ENCODE assay signal across 9 cellular contexts in genomic region chr15:52288051-52288942, GRCh38. TPM values are rescaled to one million over a fixed set of nuclear protein-coding genes. Genes with fewer than 3 reads are reported as not detected.
DNase-seq lines count a peak whose midpoint lies in the region; ATAC-seq, FAIRE-seq and TF ChIP-seq lines count a peak whose summit lies in the region.
"Had no signal": no experiment of that assay in that cellular context is flagged by ENCODE, and none has a peak within 500 bp of the region (broad histone marks: within the 10 kb centered on the region; RNA-seq: fewer than 3 reads in every experiment).

No MANE protein-coding gene starts in this region.

- DNase-seq in NCI-H2029 treated with DMSO at 0.1 percent for 48 hours (lab: John Stamatoyannopoulos, UW) = peak; percentile 32
- DNase-seq in caudate nucleus (lab: John Stamatoyannopoulos, UW) = no peak
- peak; percentile 82 for DNase-seq in mucosa of gallbladder (ENCODE audit: low spot score)
- no peak for DNase-seq in NAMALWA (ENCODE audit: low spot score)
- DNase-seq in frontal cortex (ENCODE audit: low spot score in 2 of 2) = no peak
- no peak for DNase-seq in stimulated activated naive CD4-positive, alpha-beta T cell treated with Interleukin-2 at 50 U/mL for 16 hours (lab: John Stamatoyannopoulos, UW)
- DNase-seq: stimulated activated naive B cell treated with anti-CD40 and anti-IgM and Interleukin-4, amounts not matched to agents 10 μg/mL and 1 μg/mL and 100 μg/mL, for 72 hours had no signal

- peak overlapping the region; percentile 93 for H3K27ac ChIP-seq in C4-2B
- peak overlapping the region; percentile 85 for H3K27ac ChIP-seq in caudate nucleus (ENCODE audit: low read depth, low read length)

- ATAC-seq in GM21447 (IDR thresholded peaks at IDR 0.05; ENCODE audit: unreplicated experiment) = no peak
- ATAC-seq: stimulated activated naive B cell treated with anti-CD40 and anti-IgM and Interleukin-4, amounts not matched to agents 10 μg/mL and 1 μg/mL and 100 μg/mL, for 72 hours had no signal

- no peak for FAIRE-seq in frontal cortex (lab: Jason Lieb, UNC)

- no peak for TF ChIP-seq CTCF in C4-2B (conservative IDR thresholded peaks at IDR 0.05)

RNA-seq across cellular contexts. Expression of gene MYO5C, which starts 7.3 kb away (rescaled TPM):
- 40.1 TPM for total RNA-seq in mucosa of gallbladder
- 1.6 TPM for total RNA-seq in frontal cortex

Comparison
In these comparisons a context has a peak if more than half of its experiments do, and no peak if none do; other contexts are left out.
1. DNase-seq: peak in NCI-H2029 treated with DMSO at 0.1 percent for 48 hours (single experiment) and mucosa of gallbladder (single experiment); none in caudate nucleus (0 of 61), NAMALWA (single experiment), frontal cortex (0 of 2) and stimulated activated naive CD4-positive, alpha-beta T cell treated with Interleukin-2 at 50 U/mL for 16 hours (single experiment).
2. RNA of gene MYO5C, which starts 7.3 kb away (total RNA-seq): 40.1 TPM in mucosa of gallbladder (single experiment); 1.6 TPM in frontal cortex (single experiment); every median in the first group is over 10 times any median in the second.